Comparison of ENCODE assay signal across 10 cellular contexts in the genomic region with DNA sequence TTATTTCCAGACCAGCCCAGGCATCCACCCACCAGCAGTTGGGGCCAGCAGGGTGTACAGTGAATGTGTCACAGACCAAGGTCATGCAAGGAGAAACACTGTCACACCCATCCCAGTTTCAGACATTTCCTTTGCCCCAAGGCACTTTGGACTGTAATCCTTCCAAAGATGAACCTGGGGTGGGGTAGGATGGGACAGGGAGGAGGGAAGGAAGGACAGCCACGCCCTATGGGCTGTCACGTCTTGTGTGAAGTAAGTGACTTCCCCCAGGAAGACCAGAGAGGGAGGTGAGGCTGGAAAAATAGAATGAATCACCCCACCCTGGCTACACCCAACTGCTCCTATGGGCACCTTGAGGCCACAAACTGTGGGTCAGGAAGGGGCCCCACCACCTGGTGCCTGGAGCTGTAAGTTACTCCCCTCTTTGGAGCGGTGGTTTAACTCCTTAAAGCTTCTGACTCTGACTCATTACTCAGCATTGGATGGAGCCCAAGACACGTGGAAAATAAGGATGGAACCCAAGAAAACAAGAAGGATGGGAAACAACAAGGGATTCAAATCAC.
DNase-seq lines count a peak whose midpoint lies in the region; ATAC-seq, FAIRE-seq and TF ChIP-seq lines count a peak whose summit lies in the region.
"Had no signal": no experiment of that assay in that cellular context is flagged by ENCODE, and none has a peak within 500 bp of the region (broad histone marks: within the 10 kb centered on the region; RNA-seq: fewer than 3 reads in every experiment).

No MANE protein-coding gene starts in this region.

- H3K79me2 ChIP-seq in smooth muscle cell (ENCODE audit: low read depth) = no peaks in the 10 kb centered on the region

- FAIRE-seq in bronchial epithelial cell (lab: Jason Lieb, UNC) = no peak

- peak; percentile 74 for DNase-seq in Caki2 (ENCODE audit: low read depth)
- DNase-seq in LoVo (ENCODE audit: low spot score) = peak; percentile 89
- DNase-seq in bronchial epithelial cell (ENCODE audit: low read depth) = peak; percentile 83
- DNase-seq in left colon = peak; percentile 52 to 76
- DNase-seq in smooth muscle cell (lab: John Stamatoyannopoulos, UW; ENCODE audit: unreplicated experiment) = no peak
- DNase-seq in activated CD4-positive, CD25-positive, alpha-beta regulatory T cell (lab: John Stamatoyannopoulos, UW) = no peak
- no peak for DNase-seq in SKM-1 treated with dmso at 0.1 percent for 144 hours (lab: John Stamatoyannopoulos, UW; ENCODE audit: unreplicated experiment)
- DNase-seq: lower lobe of right lung, NCI-H2227 treated with DMSO at 0.1 percent for 48 hours had no signal

- TF ChIP-seq CTCF in bronchial epithelial cell (IDR thresholded peaks at IDR 0.05; ENCODE audit: insufficient read depth, low read length, severe bottlenecking) = no peak
- TF ChIP-seq CTCF in smooth muscle cell (IDR thresholded peaks at IDR 0.05; ENCODE audit: borderline replicate concordance, insufficient read depth, poor library complexity, severe bottlenecking) = no peak

- peak; percentile 67 for ATAC-seq in left colon
- no peak for ATAC-seq in GM18873 (IDR thresholded peaks at IDR 0.05; ENCODE audit: low FRiP score, unreplicated experiment)
- ATAC-seq: lower lobe of right lung had no signal

- no peaks in the 10 kb centered on the region for H3K27me3 ChIP-seq in bronchial epithelial cell (ENCODE audit: control insufficient read depth, insufficient read depth, low read length)
- H3K27me3 ChIP-seq in smooth muscle cell (ENCODE audit: low read depth) = no peaks in the 10 kb centered on the region

- H3K4me3 ChIP-seq in bronchial epithelial cell (ENCODE audit: low read depth, low read length) (no peak overlapping the region), smooth muscle cell (no peak overlapping the region)
- H3K4me3 ChIP-seq: lower lobe of right lung had no signal

- peaks cover 6% of the 10 kb centered on the region for H3K4me1 ChIP-seq in smooth muscle cell (ENCODE audit: low read depth)

- in situ Hi-C loops in Caki2 (cut with HindIII; ENCODE audit: low pct_unique_long_range_greater_than_20kb, low sequenced_read_pairs) = loop anchor here (10.0 kb wide), 3 partner anchors 351 to 541 kb away; partner anchors contain the start of genes KLF3 and TLR6

- no peak overlapping the region for H3K4me2 ChIP-seq in smooth muscle cell

- H3F3A ChIP-seq in smooth muscle cell (ENCODE audit: low read depth) = no peaks in the 10 kb centered on the region

- no peak overlapping the region for H3K9ac ChIP-seq in smooth muscle cell (ENCODE audit: low read depth)

- no peaks in the 10 kb centered on the region for H4K20me1 ChIP-seq in smooth muscle cell (ENCODE audit: low read depth)

- whole genome bisulfite sequencing in smooth muscle cell (ENCODE audit: low lambda C conversion rate) = 60% methylated on average over 4 of the region's 4 CpGs

- no peak overlapping the region for H2AFZ ChIP-seq in smooth muscle cell (ENCODE audit: low read depth)

- no peak overlapping the region for H3K27ac ChIP-seq in smooth muscle cell (ENCODE audit: low read depth)
- H3K27ac ChIP-seq: lower lobe of right lung had no signal

- no peaks in the 10 kb centered on the region for H3K9me3 ChIP-seq in smooth muscle cell (replicated peaks; ENCODE audit: low read depth)
- H3K9me3 ChIP-seq: lower lobe of right lung had no signal

- intact Hi-C loops in left colon (cut with DNase I, micrococcal nuclease) = loop anchor here in 1 of 2 donors (10.0 kb wide), 2 partner anchors 129 to 239 kb away; no protein-coding TSS in a partner anchor

- no peaks in the 10 kb centered on the region for H3K36me3 ChIP-seq in bronchial epithelial cell (ENCODE audit: control insufficient read depth, insufficient read depth, low read length)
- H3K36me3 ChIP-seq in smooth muscle cell (ENCODE audit: low read depth) = no peaks in the 10 kb centered on the region
- H3K36me3 ChIP-seq: lower lobe of right lung had no signal

Comparison
In these comparisons a context has a peak if more than half of its experiments do, and no peak if none do; other contexts are left out.
1. DNase-seq: peak in Caki2 (single experiment), LoVo (single experiment), bronchial epithelial cell (single experiment) and left colon (2 of 2); none in smooth muscle cell (single experiment), activated CD4-positive, CD25-positive, alpha-beta regulatory T cell (0 of 4) and SKM-1 treated with dmso at 0.1 percent for 144 hours (single experiment).